18 cellular contexts compared by ENCODE assay signal in the genomic region with DNA sequence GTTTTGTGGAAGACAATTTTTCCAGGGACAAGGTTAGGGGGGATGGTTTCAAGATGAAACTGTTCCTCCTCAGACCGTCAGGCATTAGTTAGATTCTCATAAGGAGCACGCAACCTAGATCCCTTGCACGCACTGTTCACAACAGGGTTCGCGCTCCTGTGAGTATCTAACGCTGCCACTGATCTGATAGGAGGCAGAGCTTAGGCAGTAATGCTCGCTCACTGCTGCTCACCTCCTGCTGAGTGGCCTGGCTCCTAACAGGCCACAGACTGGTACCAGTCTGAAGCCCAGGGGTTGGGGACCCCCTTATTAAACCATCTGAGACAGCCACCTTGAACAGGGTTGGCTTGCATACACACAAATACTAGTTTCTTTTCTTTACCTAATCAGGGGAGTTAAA.
"Had no signal": no experiment of that assay in that cellular context is flagged by ENCODE, and none has a peak within 500 bp of the region (broad histone marks: within the 10 kb centered on the region; RNA-seq: fewer than 3 reads in every experiment).

No MANE protein-coding gene starts in this region.

- H3K4me1 Mint-ChIP-seq: naive B cell, nephron had no signal

- H3K9me3 ChIP-seq: heart left ventricle, sigmoid colon, uterus had no signal

- H3K27me3 Mint-ChIP-seq: naive B cell, type B pancreatic cell had no signal

- H3K36me3 ChIP-seq: uterus had no signal

- H3K4me3 ChIP-seq: coronary artery, heart left ventricle, lung, sigmoid colon, skin epidermis, uterus had no signal

- H3K27ac Mint-ChIP-seq: naive B cell, nephron, type B pancreatic cell had no signal

- FAIRE-seq: frontal cortex had no signal

- H3K4me3 Mint-ChIP-seq: naive B cell, nephron, type B pancreatic cell had no signal

- H3K27me3 ChIP-seq: heart left ventricle, sigmoid colon, uterus had no signal

- H3K27ac ChIP-seq: coronary artery, heart left ventricle, parathyroid adenoma, sigmoid colon, skin epidermis, uterus had no signal

- DNase-seq: effector CD4-positive, alpha-beta T cell; heart left ventricle; hippocampal formation; left colon; left ventricle myocardium superior; mesenchymal stem cell; naive B cell; sigmoid colon; stimulated activated naive CD4-positive, alpha-beta T cell treated with Interleukin-2 at 50 U/mL for 16 hours; uterus had no signal

- H3K4me1 ChIP-seq: heart left ventricle, parathyroid adenoma, sigmoid colon, uterus had no signal

- ATAC-seq: esophagus mucosa, heart left ventricle, left colon, left ventricle myocardium superior had no signal

- H3K9me3 Mint-ChIP-seq: naive B cell, nephron, type B pancreatic cell had no signal
